Comparison of ENCODE assay signal across 16 cellular contexts in the genomic region with DNA sequence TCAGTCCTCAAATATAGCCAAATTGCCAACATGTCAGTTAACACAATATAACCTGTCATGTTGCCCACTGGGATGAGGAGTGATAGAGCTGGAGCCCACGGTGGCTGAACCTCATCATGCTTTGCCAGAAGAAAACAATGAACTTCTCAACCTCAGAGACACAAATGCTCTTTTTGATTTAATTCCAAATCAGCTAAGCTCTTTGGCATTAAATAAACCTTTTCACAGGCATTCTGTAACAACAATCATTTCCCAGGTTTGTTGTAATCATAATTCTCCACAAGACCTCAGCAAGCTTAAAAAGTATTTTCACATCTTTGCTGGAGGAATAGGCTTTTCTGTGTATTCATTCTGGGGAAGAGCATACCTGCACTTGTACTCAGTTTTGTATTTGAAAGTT.
"Had no signal": no experiment of that assay in that cellular context is flagged by ENCODE, and none has a peak within 500 bp of the region (broad histone marks: within the 10 kb centered on the region; RNA-seq: fewer than 3 reads in every experiment).

No MANE protein-coding gene starts in this region.

- ATAC-seq: activated naive CD4-positive, alpha-beta T cell treated with anti-CD3 and anti-CD28 coated beads, Interleukin-2, amount 50 U/mL, for 72 hours; activated T-cell treated with anti-CD3 and anti-CD28 coated beads, Interleukin-2, amount 50 U/mL, for 4 hours; left lobe of liver; natural killer cell treated with Interleukin-12 subunit alpha and Interleukin-12 subunit beta and Interleukin-15 and Interleukin-18, amount 100 ng/mL, for 72 hours; psoas muscle; sciatic nerve; stimulated activated naive CD8-positive, alpha-beta T cell treated with anti-CD3 and anti-CD28 coated beads, Interleukin-15, amount 100 ng/mL, for 72 hours had no signal

- H3K4me1 Mint-ChIP-seq: endodermal cell; stimulated activated naive CD8-positive, alpha-beta T cell treated with anti-CD3 and anti-CD28 coated beads, Interleukin-15, amount 100 ng/mL, for 72 hours had no signal

- H3K9me3 ChIP-seq: psoas muscle, thoracic aorta had no signal

- H3K4me3 Mint-ChIP-seq: activated CD4-positive, alpha-beta memory T cell treated with anti-CD3 and anti-CD28 coated beads for 36 hours; activated T-cell treated with anti-CD3 and anti-CD28 coated beads, Interleukin-2, amount 50 U/mL, for 4 hours; endodermal cell; natural killer cell treated with Interleukin-12 subunit alpha and Interleukin-12 subunit beta and Interleukin-15 and Interleukin-18, amount 100 ng/mL, for 72 hours; stimulated activated naive CD8-positive, alpha-beta T cell treated with anti-CD3 and anti-CD28 coated beads, Interleukin-15, amount 100 ng/mL, for 72 hours had no signal

- H3K4me3 ChIP-seq: psoas muscle, thoracic aorta had no signal

- DNase-seq: activated CD4-positive, alpha-beta memory T cell treated with anti-CD3 and anti-CD28 coated beads for 36 hours; activated effector memory CD4-positive, alpha-beta T cell treated with anti-CD3 and anti-CD28 coated beads, Interleukin-2, amount 50 U/mL, for 16 hours; activated T-cell treated with anti-CD3 and anti-CD28 coated beads, Interleukin-2, amount 50 U/mL, for 4 hours; endodermal cell; head of caudate nucleus; nucleus accumbens; psoas muscle; stimulated activated CD4-positive, alpha-beta T cell treated with anti-CD3 and anti-CD28 coated beads, Interleukin-15, amount 100 ng/mL, for 24 hours; stimulated activated CD4-positive, alpha-beta T cell treated with anti-CD3 and anti-CD28 coated beads, Interleukin-4, amount 100 ng/mL, for 4 hours; stimulated activated naive CD8-positive, alpha-beta T cell treated with anti-CD3 and anti-CD28 coated beads, Interleukin-15, amount 100 ng/mL, for 72 hours; T-helper 9 cell had no signal

- H3K9me3 Mint-ChIP-seq: endodermal cell; stimulated activated naive CD8-positive, alpha-beta T cell treated with anti-CD3 and anti-CD28 coated beads, Interleukin-15, amount 100 ng/mL, for 72 hours had no signal

- H3K36me3 Mint-ChIP-seq: activated CD4-positive, alpha-beta memory T cell treated with anti-CD3 and anti-CD28 coated beads for 36 hours; activated naive CD4-positive, alpha-beta T cell treated with anti-CD3 and anti-CD28 coated beads, Interleukin-2, amount 50 U/mL, for 72 hours; natural killer cell treated with Interleukin-12 subunit alpha and Interleukin-12 subunit beta and Interleukin-15 and Interleukin-18, amount 100 ng/mL, for 72 hours had no signal

- H3K27ac ChIP-seq: psoas muscle, thoracic aorta had no signal

- H3K4me1 ChIP-seq: psoas muscle had no signal

- H3K36me3 ChIP-seq: thoracic aorta had no signal

- H3K27me3 Mint-ChIP-seq: activated CD4-positive, alpha-beta memory T cell treated with anti-CD3 and anti-CD28 coated beads for 36 hours; natural killer cell treated with Interleukin-12 subunit alpha and Interleukin-12 subunit beta and Interleukin-15 and Interleukin-18, amount 100 ng/mL, for 72 hours; stimulated activated naive CD8-positive, alpha-beta T cell treated with anti-CD3 and anti-CD28 coated beads, Interleukin-15, amount 100 ng/mL, for 72 hours had no signal

- H3K27ac Mint-ChIP-seq: activated CD4-positive, alpha-beta memory T cell treated with anti-CD3 and anti-CD28 coated beads for 36 hours; activated naive CD4-positive, alpha-beta T cell treated with anti-CD3 and anti-CD28 coated beads, Interleukin-2, amount 50 U/mL, for 72 hours; endodermal cell; natural killer cell treated with Interleukin-12 subunit alpha and Interleukin-12 subunit beta and Interleukin-15 and Interleukin-18, amount 100 ng/mL, for 72 hours; stimulated activated naive CD8-positive, alpha-beta T cell treated with anti-CD3 and anti-CD28 coated beads, Interleukin-15, amount 100 ng/mL, for 72 hours had no signal
